1 cellular context compared by ENCODE assay signal in genomic region chr5:132103380-132103951, GRCh38.
A peak's percentile ranks its signal among the peaks of the same experiment; 100 is the strongest.
TF ChIP-seq lines count a peak whose summit lies in the region.

No MANE protein-coding gene starts in this region.

TF ChIP-seq in K562, 482 proteins besides CTCF, POLR2A, EP300 and RAD21 (continued from another document and continues in another):
- no peak for TF ChIP-seq ZNF197 (CRISPR knock-in tag; IDR thresholded peaks at IDR 0.05; ENCODE audit: low read depth)
- TF ChIP-seq SRSF3 (IDR thresholded peaks at IDR 0.05; ENCODE audit: insufficient read depth, low read length): no peak
- peak; percentile 97 for TF ChIP-seq MEIS2 (IDR thresholded peaks at IDR 0.05; ENCODE audit: partially characterized antibody)
- no peak for TF ChIP-seq ZBTB2 (IDR thresholded peaks at IDR 0.05)
- TF ChIP-seq NR1H2 (CRISPR knock-in tag; IDR thresholded peaks at IDR 0.05): no peak
- no peak for TF ChIP-seq POLR2H (tag; IDR thresholded peaks at IDR 0.05; ENCODE audit: low read depth)
- TF ChIP-seq ATF4 (CRISPR knock-in tag; IDR thresholded peaks at IDR 0.05): no peak
- no peak for TF ChIP-seq ZBTB26 (CRISPR knock-in tag; IDR thresholded peaks at IDR 0.05)
- no peak for TF ChIP-seq PHB (CRISPR knock-in tag; IDR thresholded peaks at IDR 0.05)
- TF ChIP-seq PTBP1 (IDR thresholded peaks at IDR 0.05; ENCODE audit: low read depth, low read length): no peak
- no peak for TF ChIP-seq SAFB2 (IDR thresholded peaks at IDR 0.05; ENCODE audit: borderline replicate concordance, low read depth, low read length, severe bottlenecking)
- no peak for TF ChIP-seq USF1 (CRISPR knock-in tag; IDR thresholded peaks at IDR 0.05)
- no peak for TF ChIP-seq ZBTB17 (CRISPR knock-in tag; IDR thresholded peaks at IDR 0.05)
- peak; percentile 36; the same call in 1 of the 2 replicates for TF ChIP-seq RNF2 (IDR thresholded peaks at IDR 0.05)
- peak; percentile 95 for TF ChIP-seq ZNF395 (CRISPR knock-in tag; IDR thresholded peaks at IDR 0.05)
- no peak for TF ChIP-seq ZNF212 (CRISPR knock-in tag; IDR thresholded peaks at IDR 0.05)
- TF ChIP-seq OTX1 (CRISPR knock-in tag; IDR thresholded peaks at IDR 0.05): no peak
- no peak for TF ChIP-seq ATF6 (CRISPR knock-in tag; IDR thresholded peaks at IDR 0.05)
- no peak for TF ChIP-seq ZNF224 (CRISPR knock-in tag; IDR thresholded peaks at IDR 0.05)
- TF ChIP-seq ZNF551 (CRISPR knock-in tag; IDR thresholded peaks at IDR 0.05): no peak
- TF ChIP-seq SMARCB1 (IDR thresholded peaks at IDR 0.05; ENCODE audit: insufficient read length, low read depth): no peak
- TF ChIP-seq FOXK2 (conservative IDR thresholded peaks at IDR 0.05 in 1 of 2, IDR thresholded peaks at IDR 0.05 in 1 of 2; ENCODE audit: low read depth in 2 of 2): no peak
- no peak for TF ChIP-seq IFI16 (CRISPR knock-in tag; IDR thresholded peaks at IDR 0.05)
- peak; percentile 42 to 75; a peak in 3 of 4 replicates for TF ChIP-seq MAZ (CRISPR knock-in tag; conservative IDR thresholded peaks at IDR 0.05 in 1 of 2, IDR thresholded peaks at IDR 0.05 in 1 of 2)
- no peak for TF ChIP-seq THRAP3 (IDR thresholded peaks at IDR 0.05; ENCODE audit: borderline replicate concordance)
- TF ChIP-seq ZNF174 (CRISPR knock-in tag; IDR thresholded peaks at IDR 0.05): no peak
- TF ChIP-seq WHSC1 (IDR thresholded peaks at IDR 0.05; ENCODE audit: low read length): no peak
- TF ChIP-seq ZNF699 (CRISPR knock-in tag; IDR thresholded peaks at IDR 0.05; ENCODE audit: insufficient replicate concordance): no peak
- TF ChIP-seq ZNF143 (CRISPR knock-in tag; IDR thresholded peaks at IDR 0.05): no peak
- no peak for TF ChIP-seq MITF (IDR thresholded peaks at IDR 0.05)
- TF ChIP-seq ZSCAN29 (IDR thresholded peaks at IDR 0.05): no peak
- 0 out of 2 replicates have a peak, but pooled peaks have one; percentile 29 for TF ChIP-seq TFAP4 (CRISPR knock-in tag; IDR thresholded peaks at IDR 0.05; ENCODE audit: borderline replicate concordance)
- no peak for TF ChIP-seq RUNX1 (IDR thresholded peaks at IDR 0.05; ENCODE audit: low read depth)
- no peak for TF ChIP-seq KLF6 (CRISPR knock-in tag; IDR thresholded peaks at IDR 0.05; ENCODE audit: borderline replicate concordance)
- TF ChIP-seq RAD51 (IDR thresholded peaks at IDR 0.05; ENCODE audit: borderline replicate concordance, low read depth): no peak; the same call in 1 of the 2 replicates
- peak; percentile 92 for TF ChIP-seq SMARCE1 (IDR thresholded peaks at IDR 0.05)
- TF ChIP-seq GATA2 (CRISPR knock-in tag; IDR thresholded peaks at IDR 0.05): peak; percentile 75
- no peak for TF ChIP-seq FOXP1 (CRISPR knock-in tag; IDR thresholded peaks at IDR 0.05)
- TF ChIP-seq RBBP5 (IDR thresholded peaks at IDR 0.05; ENCODE audit: borderline replicate concordance, insufficient read depth, low read length, poor library complexity, severe bottlenecking): peak; percentile 77
- peak; percentile 25; the same call in 1 of the 2 replicates for TF ChIP-seq POLR2AphosphoS5 (IDR thresholded peaks at IDR 0.05; ENCODE audit: control insufficient read depth, insufficient read depth, low read depth, low read length)
- TF ChIP-seq BCL6 (CRISPR knock-in tag; IDR thresholded peaks at IDR 0.05): no peak
- TF ChIP-seq TRIM28 (IDR thresholded peaks at IDR 0.05): no peak
- TF ChIP-seq KDM5B (IDR thresholded peaks at IDR 0.05; ENCODE audit: insufficient replicate concordance, low read depth, low read length): no peak
- no peak for TF ChIP-seq PHB2 (IDR thresholded peaks at IDR 0.05; ENCODE audit: low read depth)
- no peak for TF ChIP-seq ZNF354B (CRISPR knock-in tag; IDR thresholded peaks at IDR 0.05)
- no peak for TF ChIP-seq TCF15 (CRISPR knock-in tag; IDR thresholded peaks at IDR 0.05)
- TF ChIP-seq ZNF316 (IDR thresholded peaks at IDR 0.05): peak; percentile 63; the same call in 1 of the 2 replicates
- no peak for TF ChIP-seq POLR3A (IDR thresholded peaks at IDR 0.05; ENCODE audit: borderline replicate concordance, extremely low read depth, insufficient read depth, insufficient read length)
- no peak for TF ChIP-seq SIX5 (IDR thresholded peaks at IDR 0.05; ENCODE audit: borderline replicate concordance in 1 of 2, insufficient read depth in 1 of 2, low read depth in 1 of 2, low read length in 2 of 2)
- TF ChIP-seq YY1 (IDR thresholded peaks at IDR 0.05; ENCODE audit: borderline replicate concordance in 1 of 3, control insufficient read depth in 1 of 3, extremely low read depth in 1 of 3, insufficient read depth in 3 of 3, insufficient read length in 1 of 3, insufficient replicate concordance in 2 of 3, low read depth in 1 of 3, low read length in 2 of 3): no peak
- no peak for TF ChIP-seq CSDE1 (IDR thresholded peaks at IDR 0.05)
- no peak for TF ChIP-seq TCF7L2 (IDR thresholded peaks at IDR 0.05; ENCODE audit: low read depth, low read length)
- TF ChIP-seq ETV6 (IDR thresholded peaks at IDR 0.05; ENCODE audit: borderline replicate concordance in 1 of 2, low read depth in 2 of 2, low read length in 1 of 2): no peak
- TF ChIP-seq ETV6 (CRISPR knock-in tag; IDR thresholded peaks at IDR 0.05; ENCODE audit: borderline replicate concordance): no peak
- no peak for TF ChIP-seq ZNF121 (CRISPR knock-in tag; conservative IDR thresholded peaks at IDR 0.05)
- no peak for TF ChIP-seq CUX1 (CRISPR knock-in tag; IDR thresholded peaks at IDR 0.05)
